8 cellular contexts compared by ENCODE assay signal in genomic region chr5:96885518-96886338, GRCh38. TPM values are rescaled to one million over a fixed set of nuclear protein-coding genes. Genes with fewer than 3 reads are reported as not detected.
A peak's percentile ranks its signal among the peaks of the same experiment; 100 is the strongest.
DNase-seq lines count a peak whose midpoint lies in the region; ATAC-seq lines count a peak whose summit lies in the region.

No MANE protein-coding gene starts in this region.

- no peak overlapping the region for H3K23ac ChIP-seq in neuronal stem cell (ENCODE audit: low read depth, low read length, poor library complexity)

- H3K4me2 ChIP-seq in neuronal stem cell (ENCODE audit: insufficient read depth, low read length, poor library complexity, severe bottlenecking) = no peak overlapping the region

- no peak overlapping the region for H2BK5ac ChIP-seq in neuronal stem cell (ENCODE audit: low read length)

- no peak overlapping the region for H3K4me3 ChIP-seq in H7 (ENCODE audit: insufficient read depth, low read depth, low read length)
- H3K4me3 ChIP-seq in neuronal stem cell (ENCODE audit: low read length in 2 of 2) = no peak overlapping the region

- WGBS in neuronal stem cell (ENCODE audit: extremely low coverage in 2 of 2, insufficient read length in 2 of 2, insufficient replicate concordance in 1 of 2), 2 donors = no CpG with 5 or more reads among the region's 5 CpGs

- H2BK120ac ChIP-seq in neuronal stem cell (ENCODE audit: low read depth, low read length) = no peak overlapping the region

- intact Hi-C loops in left ventricle myocardium superior (cut with micrococcal nuclease) = no loop called here

- no peaks in the 10 kb centered on the region for H3K9me3 ChIP-seq in neuronal stem cell (replicated peaks in 1 of 2; ENCODE audit: control insufficient read depth in 2 of 2, insufficient read depth in 1 of 2, low read depth in 1 of 2, low read length in 2 of 2)

- H2BK12ac ChIP-seq in neuronal stem cell (ENCODE audit: low read length) = no peak overlapping the region

- DNase-seq in NOMO-1 (lab: John Stamatoyannopoulos, UW; ENCODE audit: unreplicated experiment in 2 of 2) (peak; percentile 57 to 80), left kidney (ENCODE audit: low read depth, low spot score) (peak; percentile 75), AG08396 (ENCODE audit: low spot score) (no peak), H7 (no peak), neuronal stem cell (ENCODE audit: low spot score) (no peak), left ventricle myocardium superior (no peak)

- H3K14ac ChIP-seq in neuronal stem cell (ENCODE audit: low read length) = no peak overlapping the region

- H2AFZ ChIP-seq in neuronal stem cell (ENCODE audit: low read length) = no peak overlapping the region

- ATAC-seq in GM18861 (IDR thresholded peaks at IDR 0.05; ENCODE audit: unreplicated experiment) = peak; percentile 85
- peak; percentile 87 for ATAC-seq in HG02610 (IDR thresholded peaks at IDR 0.05; ENCODE audit: unreplicated experiment)
- ATAC-seq in left ventricle myocardium superior = no peak

- no peak overlapping the region for H2BK15ac ChIP-seq in neuronal stem cell (ENCODE audit: low read length)

- H3K36me3 ChIP-seq in H7 (replicated peaks; ENCODE audit: control insufficient read depth, insufficient read depth, low read length) (no peaks in the 10 kb centered on the region), neuronal stem cell (replicated peaks in 1 of 2; ENCODE audit: control insufficient read depth in 2 of 2, insufficient read depth in 2 of 2, low read length in 2 of 2) (no peaks in the 10 kb centered on the region)

- H4K8ac ChIP-seq in neuronal stem cell (ENCODE audit: low read depth, low read length) = no peak overlapping the region

- H3K18ac ChIP-seq in neuronal stem cell (ENCODE audit: low read length) = no peak overlapping the region

- no peak overlapping the region for H3K4ac ChIP-seq in neuronal stem cell (ENCODE audit: low read length)

- no peak overlapping the region for H3K9ac ChIP-seq in neuronal stem cell (ENCODE audit: low read depth, low read length, poor library complexity)

- H3K27ac ChIP-seq in neuronal stem cell (replicated peaks; ENCODE audit: low read length) = no peak overlapping the region

- no peak overlapping the region for H4K91ac ChIP-seq in neuronal stem cell (ENCODE audit: low read depth, low read length, poor library complexity)

- no peaks in the 10 kb centered on the region for H3K27me3 ChIP-seq in H7 (ENCODE audit: control insufficient read depth, insufficient read depth, low read length)
- no peaks in the 10 kb centered on the region for H3K27me3 ChIP-seq in neuronal stem cell (ENCODE audit: control insufficient read depth in 3 of 3, insufficient read depth in 3 of 3, low read depth in 1 of 3, low read length in 3 of 3)

- no peak overlapping the region for H2AK5ac ChIP-seq in neuronal stem cell (ENCODE audit: low read depth, low read length)

- peaks cover 0 to 4% of the 10 kb centered on the region in 2 donors for H3K4me1 ChIP-seq in neuronal stem cell (ENCODE audit: control insufficient read depth in 2 of 2, insufficient read depth in 1 of 2, low read depth in 1 of 2, low read length in 2 of 2)

- H3K79me1 ChIP-seq in neuronal stem cell (ENCODE audit: low read depth, low read length) = no peaks in the 10 kb centered on the region

RNA-seq across cellular contexts. Expression of gene ERAP2, which starts 9.4 kb away (rescaled TPM):
- 0.67 TPM in 1 of 2 replicates, not detected in the other for total RNA-seq in H7 (2014; rRNA removed; shearing (Covaris generic))
- not detected for polyA plus RNA-seq in neuronal stem cell (2013, experiment 1 of 2)
- polyA plus RNA-seq in neuronal stem cell (2013, experiment 2 of 2) = not detected
- total RNA-seq in left ventricle myocardium superior = 6.1 TPM

RNA-seq across cellular contexts. Expression of gene LNPEP, which starts 50.2 kb away (rescaled TPM):
- 2.8 and 3.7 TPM in 2 replicates for total RNA-seq in H7 (2014; rRNA removed; shearing (Covaris generic))
- polyA plus RNA-seq in neuronal stem cell (2013, experiment 1 of 2) = 2.2 TPM
- polyA plus RNA-seq in neuronal stem cell (2013, experiment 2 of 2) = 2.7 TPM
- 53.0 TPM for total RNA-seq in left ventricle myocardium superior

Comparison
In these comparisons a context has a peak if more than half of its experiments do, and no peak if none do; other contexts are left out.
1. DNase-seq: peak in NOMO-1 (2 of 2) and left kidney (single experiment); none in AG08396 (single experiment), H7 (single experiment), neuronal stem cell (single experiment) and left ventricle myocardium superior (single experiment).
2. RNA of gene LNPEP, which starts 50.2 kb away (total RNA-seq): 53.0 TPM in left ventricle myocardium superior (single experiment); 2.8 to 3.7 TPM in H7; every median in the first group is over 10 times any median in the second.